16 cellular contexts compared by ENCODE assay signal in genomic region chr16:88830250-88830649, GRCh38. TPM values are rescaled to one million over a fixed set of nuclear protein-coding genes. Genes with fewer than 3 reads are reported as not detected.
"Had no signal": no experiment of that assay in that cellular context is flagged by ENCODE, and none has a peak within 500 bp of the region (broad histone marks: within the 10 kb centered on the region; RNA-seq: fewer than 3 reads in every experiment).

No MANE protein-coding gene starts in this region.

- H3K4me3 ChIP-seq: esophagus muscularis mucosa, left lung had no signal

- H3K27me3 ChIP-seq: brain microvascular endothelial cell, esophagus muscularis mucosa, left lung had no signal

- H3K36me3 ChIP-seq: brain microvascular endothelial cell had no signal

- H3K4me1 ChIP-seq: esophagus muscularis mucosa, left lung had no signal

- ATAC-seq: left lung, sciatic nerve, T-helper 17 cell had no signal

- H3K27ac ChIP-seq: brain microvascular endothelial cell, esophagus muscularis mucosa, left lung had no signal

- DNase-seq: activated CD4-positive, CD25-positive, alpha-beta regulatory T cell; activated naive CD4-positive, alpha-beta T cell treated with anti-CD3 and anti-CD28 coated beads, Interleukin-2, amount 50 U/mL, for 16 hours; activated T-cell treated with anti-CD3 and anti-CD28 coated beads, Interleukin-2, amount 50 U/mL, for 1 hour; amniotic stem cell; brain microvascular endothelial cell; foreskin fibroblast; left lung; posterior cingulate gyrus; stimulated activated CD4-positive, alpha-beta T cell treated with anti-CD3 and anti-CD28 coated beads, Interleukin-12 subunit alpha, Interleukin-12 subunit beta, amount 100 ng/mL, for 4 hours; stimulated activated naive CD4-positive, alpha-beta T cell; T-helper 17 cell had no signal

- H3K9me3 ChIP-seq: esophagus muscularis mucosa, left lung had no signal

RNA-seq across cellular contexts. Expression of gene PABPN1L, which starts 36.2 kb away (rescaled TPM):
- total RNA-seq: cerebellum, dermis microvascular lymphatic vessel endothelial cell, esophagus muscularis mucosa, left lung, mesenteric fat pad, sciatic nerve, T-helper 17 cell had no signal
